In the genomic region with DNA sequence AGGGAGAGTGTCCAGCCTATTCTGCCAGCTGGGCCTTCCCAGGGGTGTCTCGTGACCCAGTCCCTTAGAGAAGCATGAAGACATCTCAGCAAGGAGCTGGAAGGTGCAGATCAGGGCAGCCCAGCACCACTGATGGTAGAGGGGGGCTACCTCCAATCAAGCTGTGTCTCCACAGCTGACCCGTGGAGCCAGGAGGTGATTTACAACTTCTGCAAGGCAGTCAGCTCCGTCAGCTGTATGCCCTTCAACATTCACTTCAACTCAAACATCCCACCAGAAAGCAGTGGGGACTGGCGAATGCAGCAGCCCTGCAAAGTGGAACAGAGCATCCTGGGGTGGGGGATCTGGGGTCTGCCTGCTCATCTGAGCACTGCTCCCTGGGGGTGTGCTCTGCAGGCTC, we compare ENCODE assay signal across 29 cellular contexts. TPM values are rescaled to one million over a fixed set of nuclear protein-coding genes. Genes with fewer than 3 reads are reported as not detected.
DNase-seq lines count a peak whose midpoint lies in the region; ATAC-seq and TF ChIP-seq lines count a peak whose summit lies in the region.
"Had no signal": no experiment of that assay in that cellular context is flagged by ENCODE, and none has a peak within 500 bp of the region (broad histone marks: within the 10 kb centered on the region; RNA-seq: fewer than 3 reads in every experiment).

No MANE protein-coding gene starts in this region.

- H3F3A ChIP-seq in MM.1S (ENCODE audit: insufficient read depth, low read length) = no peaks in the 10 kb centered on the region

- H3K4me3 ChIP-seq in MM.1S (ENCODE audit: low read length) = no peak overlapping the region
- H3K4me3 ChIP-seq in coronary artery = no peak overlapping the region
- no peak overlapping the region for H3K4me3 ChIP-seq in esophagus muscularis mucosa
- H3K4me3 ChIP-seq in testis = no peak overlapping the region
- H3K4me3 ChIP-seq: BLaER1, GM12878 had no signal

- H3K4me1 Mint-ChIP-seq in osteocyte (ENCODE audit: unreplicated experiment) = no peaks in the 10 kb centered on the region
- H3K4me1 Mint-ChIP-seq in activated CD8-positive, alpha-beta memory T cell treated with anti-CD3 and anti-CD28 coated beads, Interleukin-2, amount 10 ng/mL, durations not matched to agents 7 days and 5 days = no peaks in the 10 kb centered on the region
- H3K4me1 Mint-ChIP-seq: CD14-positive monocyte; CD4-positive, alpha-beta memory T cell; CD4-positive, CD25-positive, alpha-beta regulatory T cell; CD8-positive, alpha-beta memory T cell had no signal

- no peak overlapping the region for H3K27ac Mint-ChIP-seq in osteocyte (ENCODE audit: unreplicated experiment)
- no peak overlapping the region for H3K27ac Mint-ChIP-seq in activated CD8-positive, alpha-beta memory T cell treated with anti-CD3 and anti-CD28 coated beads, Interleukin-2, amount 10 ng/mL, durations not matched to agents 7 days and 5 days
- H3K27ac Mint-ChIP-seq: CD14-positive monocyte; CD4-positive, alpha-beta memory T cell; CD4-positive, CD25-positive, alpha-beta regulatory T cell; CD8-positive, alpha-beta memory T cell had no signal

- H3K9me3 ChIP-seq in MM.1S (replicated peaks; ENCODE audit: insufficient read depth, low read length) = no peaks in the 10 kb centered on the region
- H3K9me3 ChIP-seq in esophagus muscularis mucosa = no peaks in the 10 kb centered on the region
- H3K9me3 ChIP-seq in testis = no peaks in the 10 kb centered on the region
- H3K9me3 ChIP-seq: BE2C, BLaER1 had no signal

- TF ChIP-seq CTCF in MM.1S (IDR thresholded peaks at IDR 0.05; ENCODE audit: low read length) = no peak
- no peak for TF ChIP-seq CTCF in coronary artery (IDR thresholded peaks at IDR 0.05)
- TF ChIP-seq CTCF in esophagus muscularis mucosa (IDR thresholded peaks at IDR 0.05) = no peak
- TF ChIP-seq CTCF in osteocyte (IDR thresholded peaks at IDR 0.05) = no peak
- no peak for TF ChIP-seq CTCF in testis (IDR thresholded peaks at IDR 0.05)

- H3K27ac ChIP-seq in MM.1S (ENCODE audit: low read length) = peak overlapping the region; percentile 25; the same call in 1 of the 2 replicates
- no peak overlapping the region for H3K27ac ChIP-seq in coronary artery
- H3K27ac ChIP-seq in esophagus muscularis mucosa (replicated peaks in 1 of 4) = no peak overlapping the region
- H3K27ac ChIP-seq in testis = no peak overlapping the region
- H3K27ac ChIP-seq: BLaER1 had no signal

- H3K36me3 ChIP-seq in MM.1S (replicated peaks; ENCODE audit: insufficient read depth, low read length) = no peaks in the 10 kb centered on the region
- no peaks in the 10 kb centered on the region for H3K36me3 ChIP-seq in esophagus muscularis mucosa
- no peaks in the 10 kb centered on the region for H3K36me3 ChIP-seq in testis (ENCODE audit: low read depth, missing control alignments)
- H3K36me3 ChIP-seq: BE2C, BLaER1 had no signal

- H4K20me1 ChIP-seq in MM.1S (ENCODE audit: insufficient read depth, low read length) = no peaks in the 10 kb centered on the region
- H4K20me1 ChIP-seq: BLaER1 had no signal

- H3K36me3 Mint-ChIP-seq in osteocyte (ENCODE audit: unreplicated experiment) = no peaks in the 10 kb centered on the region
- H3K36me3 Mint-ChIP-seq in activated CD8-positive, alpha-beta memory T cell treated with anti-CD3 and anti-CD28 coated beads, Interleukin-2, amount 10 ng/mL, durations not matched to agents 7 days and 5 days = no peaks in the 10 kb centered on the region
- H3K36me3 Mint-ChIP-seq: CD14-positive monocyte; CD4-positive, alpha-beta memory T cell; CD4-positive, CD25-positive, alpha-beta regulatory T cell; CD8-positive, alpha-beta memory T cell had no signal

- H3K9ac ChIP-seq in MM.1S (ENCODE audit: low read length) = no peak overlapping the region
- H3K9ac ChIP-seq: BLaER1 had no signal

- H3K4me2 ChIP-seq in MM.1S (ENCODE audit: low read depth, low read length) = no peak overlapping the region
- H3K4me2 ChIP-seq: BLaER1 had no signal

- H3K79me2 ChIP-seq in MM.1S (ENCODE audit: low read length) = no peaks in the 10 kb centered on the region

- intact Hi-C loops in esophagus muscularis mucosa (cut with DNase I) (no loop called here), testis (cut with DNase I; ENCODE audit: low total_unique reads) (no loop called here)

- ATAC-seq in HG02763 (IDR thresholded peaks at IDR 0.05; ENCODE audit: unreplicated experiment) (no peak), HG03025 (IDR thresholded peaks at IDR 0.05; ENCODE audit: low FRiP score, unreplicated experiment) (no peak)
- no peak for ATAC-seq in activated CD8-positive, alpha-beta memory T cell treated with anti-CD3 and anti-CD28 coated beads, Interleukin-2, amount 10 ng/mL, durations not matched to agents 7 days and 5 days
- ATAC-seq: GM12878 had no signal

- H3K4me3 Mint-ChIP-seq in osteocyte (ENCODE audit: unreplicated experiment) = no peak overlapping the region
- no peak overlapping the region for H3K4me3 Mint-ChIP-seq in activated CD8-positive, alpha-beta memory T cell treated with anti-CD3 and anti-CD28 coated beads, Interleukin-2, amount 10 ng/mL, durations not matched to agents 7 days and 5 days
- H3K4me3 Mint-ChIP-seq: CD14-positive monocyte; CD4-positive, CD25-positive, alpha-beta regulatory T cell; CD8-positive, alpha-beta memory T cell had no signal

- peaks cover 3% of the 10 kb centered on the region for H3K27me3 Mint-ChIP-seq in osteocyte (ENCODE audit: unreplicated experiment)
- peaks cover 2% of the 10 kb centered on the region for H3K27me3 Mint-ChIP-seq in activated CD8-positive, alpha-beta memory T cell treated with anti-CD3 and anti-CD28 coated beads, Interleukin-2, amount 10 ng/mL, durations not matched to agents 7 days and 5 days
- H3K27me3 Mint-ChIP-seq: CD4-positive, CD25-positive, alpha-beta regulatory T cell; CD8-positive, alpha-beta memory T cell had no signal

- CTCF ChIA-PET in activated CD8-positive, alpha-beta memory T cell treated with anti-CD3 and anti-CD28 coated beads, Interleukin-2, amount 10 ng/mL, durations not matched to agents 7 days and 5 days (lab: Charles Lee) = no interaction called here

- H3K9me2 ChIP-seq in MM.1S (replicated peaks; ENCODE audit: insufficient read depth, low read length) = no peaks in the 10 kb centered on the region

- TF ChIP-seq EP300 in esophagus muscularis mucosa (IDR thresholded peaks at IDR 0.05) = no peak

- WGBS in esophagus muscularis mucosa = 90% methylated on average over 2 of the region's 4 CpGs
- 84% methylated on average over 4 of the region's 4 CpGs; no CpG with 5 or more reads in 1 of the 2 donors for WGBS in testis, 2 donors

- no peaks in the 10 kb centered on the region for H3K9me3 Mint-ChIP-seq in osteocyte (ENCODE audit: unreplicated experiment)
- no peaks in the 10 kb centered on the region for H3K9me3 Mint-ChIP-seq in activated CD8-positive, alpha-beta memory T cell treated with anti-CD3 and anti-CD28 coated beads, Interleukin-2, amount 10 ng/mL, durations not matched to agents 7 days and 5 days (ENCODE audit: low read depth)
- H3K9me3 Mint-ChIP-seq: CD8-positive, alpha-beta memory T cell had no signal

- DNase-seq in MM.1S (no peak), coronary artery (ENCODE audit: low spot score) (peak; percentile 47), esophagus muscularis mucosa (ENCODE audit: extremely low spot score) (peak; percentile 47), osteocyte (ENCODE audit: extremely low spot score, unreplicated experiment) (peak; percentile 70), testis (no peak)
- DNase-seq in activated CD8-positive, alpha-beta memory T cell treated with anti-CD3 and anti-CD28 coated beads, Interleukin-2, amount 10 ng/mL, durations not matched to agents 7 days and 5 days = no peak
- DNase-seq: 8988T; ACHN; BE2C; C1 segment of cervical spinal cord; CD4-positive, alpha-beta memory T cell; CD4-positive, CD25-positive, alpha-beta regulatory T cell; CD8-positive, alpha-beta memory T cell; COR-L47; DMS 273 treated with DMSO at 0.1 percent for 48 hours; DMS153; DMS53; DMS79; DND-41; EL; GDM1 had no signal

- H2AFZ ChIP-seq in MM.1S (ENCODE audit: low read length) = no peak overlapping the region

- TF ChIP-seq POLR2A in esophagus muscularis mucosa (IDR thresholded peaks at IDR 0.05; ENCODE audit: low read depth) = no peak
- TF ChIP-seq POLR2A in testis (IDR thresholded peaks at IDR 0.05) = no peak

- H3K4me1 ChIP-seq in MM.1S (ENCODE audit: low read length) (no peaks in the 10 kb centered on the region), esophagus muscularis mucosa (no peaks in the 10 kb centered on the region), testis (no peaks in the 10 kb centered on the region)
- H3K4me1 ChIP-seq: BE2C, BLaER1 had no signal

- H3K27me3 ChIP-seq in MM.1S (replicated peaks; ENCODE audit: insufficient read depth, low read length) = no peaks in the 10 kb centered on the region
- H3K27me3 ChIP-seq in esophagus muscularis mucosa = no peaks in the 10 kb centered on the region
- H3K27me3 ChIP-seq in testis = no peaks in the 10 kb centered on the region
- H3K27me3 ChIP-seq: BE2C, BLaER1 had no signal

RNA-seq across cellular contexts. Expression of a gene that starts 32.6 kb away (rescaled TPM):
- total RNA-seq in esophagus muscularis mucosa (not detected), osteocyte (not detected in 2 replicates), testis (under 1 TPM; 0.37 to 0.55 TPM)
- not detected for total RNA-seq in activated CD8-positive, alpha-beta memory T cell treated with anti-CD3 and anti-CD28 coated beads, Interleukin-2, amount 10 ng/mL, durations not matched to agents 7 days and 5 days
- 1.1 TPM for polyA plus RNA-seq in testis (ENCODE audit: insufficient read depth, low read depth, low replicate concordance)
- total RNA-seq: A673; CD4-positive, alpha-beta memory T cell; CD4-positive, CD25-positive, alpha-beta regulatory T cell; CD8-positive, alpha-beta memory T cell; G401; GM12878 had no signal
- polyA plus RNA-seq: AG04450; CD14-positive monocyte; CD4-positive, alpha-beta memory T cell; CD4-positive, CD25-positive, alpha-beta regulatory T cell; CD8-positive, alpha-beta memory T cell; GM12878 had no signal

Comparison
In these comparisons a context has a peak if more than half of its experiments do, and no peak if none do; other contexts are left out.
1. DNase-seq: peak in coronary artery (single experiment), esophagus muscularis mucosa (single experiment) and osteocyte (single experiment); none in MM.1S (single experiment), activated CD8-positive, alpha-beta memory T cell treated with anti-CD3 and anti-CD28 coated beads, Interleukin-2, amount 10 ng/mL, durations not matched to agents 7 days and 5 days (single experiment) and testis (single experiment).